In genomic region chr12:45878630-45879255, GRCh38 we compare ENCODE assay signal across 12 cellular contexts.
A peak's percentile ranks its signal among the peaks of the same experiment; 100 is the strongest.
DNase-seq lines count a peak whose midpoint lies in the region; ATAC-seq and FAIRE-seq lines count a peak whose summit lies in the region.
"Had no signal": no experiment of that assay in that cellular context is flagged by ENCODE, and none has a peak within 500 bp of the region (broad histone marks: within the 10 kb centered on the region; RNA-seq: fewer than 3 reads in every experiment).

No MANE protein-coding gene starts in this region.

- H3K27me3 Mint-ChIP-seq in activated T-cell treated with anti-CD3 and anti-CD28 coated beads, Interleukin-2, amount 50 U/mL, for 4 hours (ENCODE audit: low read depth) = no peaks in the 10 kb centered on the region
- H3K27me3 Mint-ChIP-seq in effector memory CD8-positive, alpha-beta T cell = no peaks in the 10 kb centered on the region

- H3K27ac ChIP-seq in SJSA1 (peak overlapping the region; percentile 32), small intestine (ENCODE audit: low read depth in 1 of 2, low read length in 1 of 2) (peak overlapping the region in 1 of 2 donors; percentile 66)

- H3K27ac Mint-ChIP-seq in effector memory CD8-positive, alpha-beta T cell = peak overlapping the region; percentile 91 to 97

- H3K4me1 ChIP-seq in SJSA1 (replicated peaks) = peaks cover 38% of the 10 kb centered on the region
- H3K4me1 ChIP-seq in small intestine (ENCODE audit: control insufficient read depth in 2 of 2, insufficient read depth in 1 of 2, low read depth in 1 of 2, low read length in 1 of 2) = no peaks in the 10 kb centered on the region

- WGBS in small intestine, 3 donors = 46 to 74% (median 66%) methylated on average over 8 of the region's 8 CpGs

- no peaks in the 10 kb centered on the region for H3K9me3 Mint-ChIP-seq in activated T-cell treated with anti-CD3 and anti-CD28 coated beads, Interleukin-2, amount 50 U/mL, for 4 hours
- no peaks in the 10 kb centered on the region for H3K9me3 Mint-ChIP-seq in effector memory CD8-positive, alpha-beta T cell

- peaks cover 18% of the 10 kb centered on the region for H3K36me3 ChIP-seq in SJSA1
- H3K36me3 ChIP-seq in small intestine (ENCODE audit: control insufficient read depth in 2 of 2, insufficient read depth in 2 of 2, low read length in 2 of 2) = peaks cover 4 to 8% of the 10 kb centered on the region in 2 donors

- no peak overlapping the region for H3K4me3 ChIP-seq in SJSA1
- no peak overlapping the region for H3K4me3 ChIP-seq in small intestine (ENCODE audit: low read depth in 1 of 2, low read length in 2 of 2)
- H3K4me3 ChIP-seq: GM12878 had no signal

- H3K4me3 Mint-ChIP-seq in activated T-cell treated with anti-CD3 and anti-CD28 coated beads, Interleukin-2, amount 50 U/mL, for 4 hours = peak overlapping the region; percentile 59
- H3K4me3 Mint-ChIP-seq in effector memory CD8-positive, alpha-beta T cell = peak overlapping the region; percentile 40 to 65

- H3K9me3 ChIP-seq in SJSA1 (replicated peaks) (no peaks in the 10 kb centered on the region), small intestine (ENCODE audit: control insufficient read depth, low read depth) (no peaks in the 10 kb centered on the region)

- H3K36me3 Mint-ChIP-seq in activated T-cell treated with anti-CD3 and anti-CD28 coated beads, Interleukin-2, amount 50 U/mL, for 4 hours (ENCODE audit: insufficient read depth) = peaks cover 62% of the 10 kb centered on the region
- H3K36me3 Mint-ChIP-seq in effector memory CD8-positive, alpha-beta T cell (ENCODE audit: insufficient read depth) = peaks cover 16% of the 10 kb centered on the region

- peaks cover 38% of the 10 kb centered on the region for H3K4me1 Mint-ChIP-seq in activated T-cell treated with anti-CD3 and anti-CD28 coated beads, Interleukin-2, amount 50 U/mL, for 4 hours (ENCODE audit: low read depth)
- H3K4me1 Mint-ChIP-seq in effector memory CD8-positive, alpha-beta T cell (ENCODE audit: low read depth in 2 of 2) = peaks cover 39 to 54% of the 10 kb centered on the region in 2 donors

- no peak for FAIRE-seq in small intestine (lab: Jason Lieb, UNC)
- FAIRE-seq: GM12878 had no signal

- H3K27me3 ChIP-seq in SJSA1 (replicated peaks) = no peaks in the 10 kb centered on the region
- H3K27me3 ChIP-seq in small intestine (ENCODE audit: control insufficient read depth in 2 of 2, insufficient read depth in 2 of 2, low read length in 2 of 2) = no peaks in the 10 kb centered on the region

- ATAC-seq in activated T-cell treated with anti-CD3 and anti-CD28 coated beads, Interleukin-2, amount 50 U/mL, for 4 hours = no peak
- ATAC-seq in effector memory CD8-positive, alpha-beta T cell (replicated peaks) = peak; percentile 83
- ATAC-seq in HG03039 (IDR thresholded peaks at IDR 0.05; ENCODE audit: unreplicated experiment) = no peak
- ATAC-seq: GM12878 had no signal

- DNase-seq in activated T-cell treated with anti-CD3 and anti-CD28 coated beads, Interleukin-2, amount 50 U/mL, for 4 hours = no peak
- no peak for DNase-seq in activated T-cell treated with anti-CD3 and anti-CD28 coated beads, Interleukin-2, amount 50 U/mL, for 48 hours
- DNase-seq in SJSA1 (ENCODE audit: low read depth in 1 of 2, low spot score in 2 of 2) (peak in 1 of 2 experiments; percentile 57), small intestine (peak; percentile 20), RKO (ENCODE audit: low spot score) (no peak)
- peak; percentile 8 to 37 (median 31) for DNase-seq in effector memory CD8-positive, alpha-beta T cell
- DNase-seq in effector CD8-positive, alpha-beta T cell (lab: John Stamatoyannopoulos, UW) = no peak
- DNase-seq: AML-193; amygdala; stimulated activated CD4-positive, alpha-beta T cell treated with anti-CD3 and anti-CD28 coated beads, Interleukin-4, amount 100 ng/mL, for 1 hour had no signal

Comparison
In these comparisons a context has a peak if more than half of its experiments do, and no peak if none do; other contexts are left out.
1. DNase-seq: peak in effector memory CD8-positive, alpha-beta T cell (3 of 3) and small intestine (single experiment); none in activated T-cell treated with anti-CD3 and anti-CD28 coated beads, Interleukin-2, amount 50 U/mL, for 4 hours (single experiment), activated T-cell treated with anti-CD3 and anti-CD28 coated beads, Interleukin-2, amount 50 U/mL, for 48 hours (0 of 2), effector CD8-positive, alpha-beta T cell (single experiment) and RKO (single experiment).